Comparison of ENCODE assay signal across 8 cellular contexts in the genomic region with DNA sequence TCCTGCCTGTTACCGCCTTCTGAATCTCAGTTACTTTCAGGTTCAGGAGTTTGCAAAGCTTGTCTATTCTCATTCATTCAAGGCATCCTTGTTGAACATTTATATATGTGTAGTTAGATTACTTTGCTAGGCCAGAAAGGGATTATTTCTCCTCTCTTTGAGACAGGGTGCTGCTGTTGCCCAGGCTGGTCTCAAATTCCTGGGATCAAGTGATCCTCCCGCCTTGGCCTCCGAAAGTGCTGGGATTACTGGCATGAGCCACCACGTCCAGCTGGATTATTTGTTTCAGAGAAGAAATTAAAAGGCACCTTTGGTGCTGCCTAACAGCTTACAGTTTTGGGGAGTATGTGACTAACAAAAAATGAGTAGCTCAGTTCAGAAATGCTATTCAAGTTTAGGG. TPM values are rescaled to one million over a fixed set of nuclear protein-coding genes. Genes with fewer than 3 reads are reported as not detected.
DNase-seq lines count a peak whose midpoint lies in the region; ATAC-seq, FAIRE-seq and TF ChIP-seq lines count a peak whose summit lies in the region.

No MANE protein-coding gene starts in this region.

- DNase-seq in GM23248: no peak
- DNase-seq in WERI-Rb-1: no peak
- DNase-seq in GM12891 (ENCODE audit: insufficient read length, low spot score): no peak
- no peak for DNase-seq in NCI-H69 (lab: John Stamatoyannopoulos, UW)

- H3K9ac ChIP-seq in GM23248 (peak overlapping the region; percentile 99), skeletal muscle tissue (ENCODE audit: low read depth in 1 of 3, low read length in 3 of 3) (peak overlapping the region; percentile 97 to 99 (median 98))

- TF ChIP-seq EP300 in gastroesophageal sphincter (IDR thresholded peaks at IDR 0.05): no peak

- H3K4me1 ChIP-seq in GM23248 (ENCODE audit: insufficient read depth) (peaks cover 51% of the 10 kb centered on the region), gastroesophageal sphincter (peaks cover 6 to 54% (median 13%) of the 10 kb centered on the region in 3 donors), skeletal muscle tissue (ENCODE audit: control insufficient read depth in 3 of 3, insufficient read depth in 3 of 3, low read length in 3 of 3) (peaks cover 18 to 24% (median 22%) of the 10 kb centered on the region in 3 donors)

- ATAC-seq in gastroesophageal sphincter: no peak
- ATAC-seq in HG03354 (IDR thresholded peaks at IDR 0.05; ENCODE audit: poor library complexity, severe bottlenecking, unreplicated experiment): no peak
- ATAC-seq in GM18519 (IDR thresholded peaks at IDR 0.05; ENCODE audit: low FRiP score, unreplicated experiment): no peak

- no peak for FAIRE-seq in GM12891 (lab: Jason Lieb, UNC)

- H3K27ac ChIP-seq in GM23248 (peak overlapping the region; percentile 92), WERI-Rb-1 (peak overlapping the region; percentile 88), gastroesophageal sphincter (peak overlapping the region in 3 of 4 donors; percentile 90 to 98 (median 96)), skeletal muscle tissue (ENCODE audit: low read depth, low read length) (peak overlapping the region; percentile 94)

- H3K79me2 ChIP-seq in GM23248 (ENCODE audit: insufficient read depth): peaks cover 45% of the 10 kb centered on the region

- H4K20me1 ChIP-seq in GM23248 (ENCODE audit: insufficient read depth): no peaks in the 10 kb centered on the region

- H3K4me2 ChIP-seq in GM23248 (ENCODE audit: unreplicated experiment): peak overlapping the region; percentile 95

- H3K4me3 ChIP-seq in GM23248: peak overlapping the region; percentile 92
- H3K4me3 ChIP-seq in WERI-Rb-1 (ENCODE audit: low read depth, low read length): peak overlapping the region; percentile 76
- H3K4me3 ChIP-seq in gastroesophageal sphincter: peak overlapping the region; percentile 76 to 78
- H3K4me3 ChIP-seq in skeletal muscle tissue (ENCODE audit: low read length in 3 of 3): peak overlapping the region; percentile 84 to 97 (median 92)

- peak overlapping the region; percentile 90 for H2AFZ ChIP-seq in GM23248

- TF ChIP-seq POLR2A in gastroesophageal sphincter (IDR thresholded peaks at IDR 0.05): no peak
- TF ChIP-seq POLR2A in GM12891 (IDR thresholded peaks at IDR 0.05; ENCODE audit: low read depth, low read length): no peak

- no peaks in the 10 kb centered on the region for H3K36me3 ChIP-seq in GM23248 (ENCODE audit: low read depth)
- H3K36me3 ChIP-seq in WERI-Rb-1: no peaks in the 10 kb centered on the region; the same call in 1 of the 2 replicates
- H3K36me3 ChIP-seq in gastroesophageal sphincter: no peaks in the 10 kb centered on the region
- H3K36me3 ChIP-seq in skeletal muscle tissue (ENCODE audit: control insufficient read depth in 3 of 3, insufficient read depth in 3 of 3, low read length in 3 of 3): no peaks in the 10 kb centered on the region

- peaks cover 48% of the 10 kb centered on the region for H3F3A ChIP-seq in GM23248 (ENCODE audit: insufficient read depth)

- no peak for TF ChIP-seq CTCF in WERI-Rb-1 (IDR thresholded peaks at IDR 0.05; ENCODE audit: low read depth, low read length)
- no peak for TF ChIP-seq CTCF in gastroesophageal sphincter (IDR thresholded peaks at IDR 0.05)

- WGBS in GM23248 (ENCODE audit: low coverage in 1 of 2, low lambda C conversion rate in 2 of 2, missing lambda C conversion rate in 2 of 2), 2 experiments: 16 to 18% methylated on average over 4 of the region's 4 CpGs
- WGBS in gastroesophageal sphincter (ENCODE audit: low coverage in 1 of 2), 2 donors: 0% methylated on average over 1 to 2 of the region's 4 CpGs

- H3K27me3 ChIP-seq in GM23248 (replicated peaks; ENCODE audit: insufficient read depth) (0 out of 2 replicates have a peak, but pooled peaks cover under 1% of the 10 kb centered on the region), WERI-Rb-1 (ENCODE audit: insufficient read depth, low read depth, severe bottlenecking) (no peaks in the 10 kb centered on the region), gastroesophageal sphincter (peaks cover 6% of the 10 kb centered on the region), skeletal muscle tissue (ENCODE audit: control insufficient read depth in 3 of 3, insufficient read depth in 3 of 3, low read length in 3 of 3) (no peaks in the 10 kb centered on the region)

- peaks cover 5% of the 10 kb centered on the region; the same call in 1 of the 2 replicates for H3K9me2 ChIP-seq in GM23248 (ENCODE audit: insufficient read depth)

- in situ Hi-C loops in GM23248 (cut with MboI): no loop called here

- H3K9me3 ChIP-seq in GM23248 (ENCODE audit: low read depth) (no peaks in the 10 kb centered on the region), WERI-Rb-1 (ENCODE audit: severe bottlenecking) (no peaks in the 10 kb centered on the region), gastroesophageal sphincter (no peaks in the 10 kb centered on the region), skeletal muscle tissue (ENCODE audit: control insufficient read depth in 3 of 3, low read length in 3 of 3) (no peaks in the 10 kb centered on the region)

TF ChIP-seq in GM12891, 5 proteins besides CTCF, POLR2A, EP300 and RAD21:
- TF ChIP-seq SPI1 (IDR thresholded peaks at IDR 0.05; ENCODE audit: low read depth, low read length): no peak
- no peak for TF ChIP-seq TAF1 (IDR thresholded peaks at IDR 0.05; ENCODE audit: low read depth, low read length)
- TF ChIP-seq PAX5 (IDR thresholded peaks at IDR 0.05; ENCODE audit: insufficient read depth, low read length, severe bottlenecking): no peak
- no peak for TF ChIP-seq POLR2AphosphoS5 (IDR thresholded peaks at IDR 0.05; ENCODE audit: low read depth, low read length)
- no peak for TF ChIP-seq POU2F2 (IDR thresholded peaks at IDR 0.05; ENCODE audit: low read depth, low read length)

RNA-seq across cellular contexts. Expression of gene CHURC1, which starts 0.8 kb away (rescaled TPM):
- total RNA-seq in GM23248 (2014; rRNA removed; shearing (Covaris generic)): 69.1 and 74.5 TPM in 2 replicates
- polyA plus RNA-seq in GM23248 (2016; fragmentation: Nextera tagmentation; extraction: Ambion mirVana): 152 and 162 TPM in 2 replicates
- total RNA-seq in gastroesophageal sphincter (100 to 1,000 TPM in 3 of 4 donors, 10 to 100 TPM in 1; 88.0 to 183 (median 114) TPM), skeletal muscle tissue (33.4 TPM)
- 60.3 TPM for polyA plus RNA-seq in GM12891 (2012; ENCODE audit: low read depth, missing spikeins)

RNA-seq across cellular contexts. Expression of gene GPX2, which starts 27.5 kb away (rescaled TPM):
- not detected in 2 replicates for total RNA-seq in GM23248 (2014; rRNA removed; shearing (Covaris generic))
- not detected in 2 replicates for polyA plus RNA-seq in GM23248 (2016; fragmentation: Nextera tagmentation; extraction: Ambion mirVana)
- total RNA-seq in gastroesophageal sphincter (10 to 100 TPM in 1 of 4 donors, 1 to 10 TPM in 1, under 1 TPM in 1, not detected in 1; 0.93 to 10.6 (median 1.4) TPM), skeletal muscle tissue (not detected)
- not detected for polyA plus RNA-seq in GM12891 (2012; ENCODE audit: low read depth, missing spikeins)

RNA-seq across cellular contexts. Expression of gene SPTB, which starts 35.3 kb away (rescaled TPM):
- total RNA-seq in GM23248 (2014; rRNA removed; shearing (Covaris generic)): 0.11 and 0.51 TPM in 2 replicates
- polyA plus RNA-seq in GM23248 (2016; fragmentation: Nextera tagmentation; extraction: Ambion mirVana): 0.06 TPM in 1 of 2 replicates, not detected in the other
- total RNA-seq in gastroesophageal sphincter: 1 to 10 TPM in 2 of 4 donors, under 1 TPM in 2; 0.62 to 3.1 (median 1.0) TPM
- 312 TPM for total RNA-seq in skeletal muscle tissue
- polyA plus RNA-seq in GM12891 (2012; ENCODE audit: low read depth, missing spikeins): 0.09 TPM

RNA-seq across cellular contexts. Expression of gene RAB15, which starts 57.1 kb away (rescaled TPM):
- 3.5 and 4.3 TPM in 2 replicates for total RNA-seq in GM23248 (2014; rRNA removed; shearing (Covaris generic))
- 2.0 and 2.8 TPM in 2 replicates for polyA plus RNA-seq in GM23248 (2016; fragmentation: Nextera tagmentation; extraction: Ambion mirVana)
- total RNA-seq in gastroesophageal sphincter: 10 to 100 TPM in 1 of 4 donors, 1 to 10 TPM in 3; 2.5 to 10.0 (median 5.6) TPM
- total RNA-seq in skeletal muscle tissue: 8.4 TPM
- 6.7 TPM for polyA plus RNA-seq in GM12891 (2012; ENCODE audit: low read depth, missing spikeins)

Comparison
In these comparisons a context has a peak if more than half of its experiments do, and no peak if none do; other contexts are left out.
1. RNA of gene SPTB, which starts 35.3 kb away (total RNA-seq): 312 TPM in skeletal muscle tissue (single experiment); 0.62 to 3.1 TPM in gastroesophageal sphincter and 0.11 to 0.51 TPM in GM23248; every median in the first group is over 10 times any median in the second.
2. Peak in every context shown above with its lines, with median percentiles within 50 percentile points of each other: H3K27ac ChIP-seq and H3K4me3 ChIP-seq.